1 cellular context compared by ENCODE assay signal in genomic region chr10:73997806-73998622, GRCh38.
TF ChIP-seq lines count a peak whose summit lies in the region.

Gene VCL (plus strand): TSS chr10:73998116. CDS start chr10:73998208, 92 bp downstream.

TF ChIP-seq in WTC11, 78 proteins besides CTCF, POLR2A, EP300 and RAD21 (continued from another document and continues in another):
- TF ChIP-seq ARID4B (CRISPR knock-in tag; IDR thresholded peaks at IDR 0.05; ENCODE audit: borderline replicate concordance) (0 out of 2 replicates have a peak, but pooled peaks have one; percentile 69), ZBTB21 (CRISPR knock-in tag; IDR thresholded peaks at IDR 0.05; ENCODE audit: borderline replicate concordance) (no peak), ZNF671 (CRISPR knock-in tag; IDR thresholded peaks at IDR 0.05) (no peak), HMGA2 (CRISPR knock-in tag; IDR thresholded peaks at IDR 0.05) (no peak), ZNF232 (CRISPR knock-in tag; IDR thresholded peaks at IDR 0.05) (no peak), NR2C2 (CRISPR knock-in tag; IDR thresholded peaks at IDR 0.05) (no peak), CBFB (CRISPR knock-in tag; IDR thresholded peaks at IDR 0.05; ENCODE audit: low read depth) (no peak), FOXP1 (CRISPR knock-in tag; IDR thresholded peaks at IDR 0.05; ENCODE audit: borderline replicate concordance) (0 out of 2 replicates have a peak, but pooled peaks have one; percentile 25), CREM (CRISPR knock-in tag; IDR thresholded peaks at IDR 0.05) (peak; percentile 18; the same call in 1 of the 2 replicates), STAT6 (CRISPR knock-in tag; conservative IDR thresholded peaks at IDR 0.05; ENCODE audit: low read depth) (no peak), CREB1 (CRISPR knock-in tag; IDR thresholded peaks at IDR 0.05) (0 out of 2 replicates have a peak, but pooled peaks have one; percentile 51), GABPB1 (CRISPR knock-in tag; IDR thresholded peaks at IDR 0.05) (0 out of 2 replicates have a peak, but pooled peaks have one; percentile 13), USF1 (CRISPR knock-in tag; IDR thresholded peaks at IDR 0.05) (peak; percentile 9; the same call in 1 of the 2 replicates), ZNF425 (CRISPR knock-in tag; conservative IDR thresholded peaks at IDR 0.05) (no peak), IRF2 (CRISPR knock-in tag; IDR thresholded peaks at IDR 0.05; ENCODE audit: borderline replicate concordance, low read depth) (no peak), MYBL2 (CRISPR knock-in tag; IDR thresholded peaks at IDR 0.05) (no peak), ELF4 (CRISPR knock-in tag; IDR thresholded peaks at IDR 0.05; ENCODE audit: low read depth) (no peak), ZNF423 (CRISPR knock-in tag; IDR thresholded peaks at IDR 0.05) (no peak), CDX4 (CRISPR knock-in tag; IDR thresholded peaks at IDR 0.05; ENCODE audit: borderline replicate concordance) (no peak), ZNF138 (CRISPR knock-in tag; conservative IDR thresholded peaks at IDR 0.05) (no peak), ZNF396 (CRISPR knock-in tag; IDR thresholded peaks at IDR 0.05; ENCODE audit: borderline replicate concordance) (no peak), ZNF219 (CRISPR knock-in tag; IDR thresholded peaks at IDR 0.05; ENCODE audit: borderline replicate concordance) (peak; percentile 77; the same call in 1 of the 2 replicates), ETV6 (CRISPR knock-in tag; IDR thresholded peaks at IDR 0.05) (peak; percentile 77; the same call in 1 of the 2 replicates), USF2 (CRISPR knock-in tag; IDR thresholded peaks at IDR 0.05) (no peak), JUN (CRISPR knock-in tag; IDR thresholded peaks at IDR 0.05) (0 out of 2 replicates have a peak, but pooled peaks have one; percentile 52), RORB (CRISPR knock-in tag; IDR thresholded peaks at IDR 0.05) (no peak), PRDM15 (CRISPR knock-in tag; IDR thresholded peaks at IDR 0.05) (no peak), ZMAT4 (CRISPR knock-in tag; IDR thresholded peaks at IDR 0.05) (no peak), ZNF416 (CRISPR knock-in tag; IDR thresholded peaks at IDR 0.05) (peak; percentile 75; the same call in 1 of the 2 replicates), E2F1 (CRISPR knock-in tag; IDR thresholded peaks at IDR 0.05) (no peak), RELA (CRISPR knock-in tag; IDR thresholded peaks at IDR 0.05; ENCODE audit: borderline replicate concordance) (peak; percentile 56; the same call in 1 of the 2 replicates), E2F4 (CRISPR knock-in tag; IDR thresholded peaks at IDR 0.05; ENCODE audit: borderline replicate concordance, low read depth) (no peak), TP53 (CRISPR knock-in tag; IDR thresholded peaks at IDR 0.05) (no peak), IRF1 (CRISPR knock-in tag; IDR thresholded peaks at IDR 0.05) (no peak), PRRX2 (CRISPR knock-in tag; IDR thresholded peaks at IDR 0.05) (no peak), ATF1 (CRISPR knock-in tag; IDR thresholded peaks at IDR 0.05) (no peak), MLX (CRISPR knock-in tag; IDR thresholded peaks at IDR 0.05) (no peak), NFYB (CRISPR knock-in tag; conservative IDR thresholded peaks at IDR 0.05; ENCODE audit: low read depth) (peak; percentile 74)
